In genomic region chr22:23956301-23956900, GRCh38 we compare ENCODE assay signal across 8 cellular contexts. TPM values are rescaled to one million over a fixed set of nuclear protein-coding genes. Genes with fewer than 3 reads are reported as not detected.
DNase-seq lines count a peak whose midpoint lies in the region; ATAC-seq and TF ChIP-seq lines count a peak whose summit lies in the region.
"Not testable (repeated sequence)": the region's sequence is repeated elsewhere in the genome, so short reads cannot be mapped to it uniquely, and the experiment has no call there.

No MANE protein-coding gene starts in this region.

- not testable (repeated sequence) for H3K4me1 ChIP-seq in ES-I3 (ENCODE audit: insufficient read depth, low read length); tibial artery

- intact Hi-C loops in sciatic nerve (cut with DNase I); tibial artery (cut with DNase I; ENCODE audit: low total_unique reads): not testable (repeated sequence)

- H3K36me3 ChIP-seq in ES-I3 (ENCODE audit: insufficient read depth, low read length); tibial artery: not testable (repeated sequence)

- not testable (repeated sequence) for H3K9me3 ChIP-seq in ES-I3 (ENCODE audit: control insufficient read depth, insufficient read depth, low read length); tibial artery

- peak; percentile 84 to 91 for TF ChIP-seq CTCF in tibial artery (IDR thresholded peaks at IDR 0.05)

- not testable (repeated sequence) for H3K4me3 ChIP-seq in tibial artery

- peak; percentile 85 for ATAC-seq in sciatic nerve

- peak; percentile 67 for DNase-seq in LoVo (ENCODE audit: low spot score)
- DNase-seq in RKO (ENCODE audit: low spot score): peak; percentile 47
- DNase-seq in activated CD8-positive, alpha-beta memory T cell treated with anti-CD3 and anti-CD28 coated beads, Interleukin-2, amount 50 U/mL, for 24 hours (ENCODE audit: extremely low read depth): peak; percentile 53
- DNase-seq in dermis blood vessel endothelial cell: peak; percentile 82
- peak; percentile 96 for DNase-seq in inferior parietal cortex (ENCODE audit: extremely low spot score)
- peak; percentile 89 for DNase-seq in sciatic nerve (ENCODE audit: low spot score)
- peak; percentile 85 to 88 for DNase-seq in tibial artery

- H3K27me3 ChIP-seq in tibial artery: not testable (repeated sequence)

- not testable (repeated sequence) for H3K27ac ChIP-seq in tibial artery

- H3K9ac ChIP-seq in ES-I3 (ENCODE audit: low read depth, low read length): peak overlapping the region; percentile 15; the same call in 1 of the 2 replicates

RNA-seq across cellular contexts. Expression of gene GSTT2B, which starts 4.6 kb away (rescaled TPM):
- total RNA-seq in dermis blood vessel endothelial cell (1.4 and 11.1 TPM in 2 replicates), sciatic nerve (19.5 TPM)

RNA-seq across cellular contexts. Expression of gene DDTL, which starts 10.3 kb away (rescaled TPM):
- 0.34 and 0.98 TPM in 2 replicates for total RNA-seq in dermis blood vessel endothelial cell
- total RNA-seq in sciatic nerve: 4.0 TPM

RNA-seq across cellular contexts. Expression of gene DDT, which starts 17.8 kb away (rescaled TPM):
- total RNA-seq in dermis blood vessel endothelial cell: 114 and 121 TPM in 2 replicates
- total RNA-seq in sciatic nerve: 57.8 TPM

RNA-seq across cellular contexts. Expression of gene GSTT2, which starts 23.5 kb away (rescaled TPM):
- total RNA-seq in dermis blood vessel endothelial cell (0.65 TPM in 1 of 2 replicates, not detected in the other), sciatic nerve (not detected)

RNA-seq across cellular contexts. Expression of gene GSTT4, which starts 48.9 kb away (rescaled TPM):
- total RNA-seq in dermis blood vessel endothelial cell: not detected in 2 replicates
- not detected for total RNA-seq in sciatic nerve
